In genomic region chr1:202624088-202624780, GRCh38 we compare ENCODE assay signal across 22 cellular contexts.
DNase-seq lines count a peak whose midpoint lies in the region; ATAC-seq, FAIRE-seq and TF ChIP-seq lines count a peak whose summit lies in the region.
"Had no signal": no experiment of that assay in that cellular context is flagged by ENCODE, and none has a peak within 500 bp of the region (broad histone marks: within the 10 kb centered on the region; RNA-seq: fewer than 3 reads in every experiment).

No MANE protein-coding gene starts in this region.

- peak overlapping the region; percentile 54 for H2AK5ac ChIP-seq in neuronal stem cell (ENCODE audit: low read depth, low read length)

- peaks cover 10% of the 10 kb centered on the region for H3F3A ChIP-seq in neural progenitor cell (ENCODE audit: low read depth)

- H4K8ac ChIP-seq in neuronal stem cell (ENCODE audit: low read depth, low read length): peak overlapping the region; percentile 90

- H3K27me3 ChIP-seq in HepG2 (ENCODE audit: control insufficient read depth in 1 of 2, insufficient read depth in 2 of 2, low read length in 2 of 2) (peaks cover 0 to 20% of the 10 kb centered on the region in 2 experiments; a peak in 3 of 5 replicates), right lobe of liver (no peaks in the 10 kb centered on the region), WERI-Rb-1 (ENCODE audit: insufficient read depth, low read depth, severe bottlenecking) (no peaks in the 10 kb centered on the region), neuronal stem cell (ENCODE audit: control insufficient read depth in 3 of 3, insufficient read depth in 3 of 3, low read depth in 1 of 3, low read length in 3 of 3) (peaks cover 0 to 12% (median 7%) of the 10 kb centered on the region in 3 experiments), sigmoid colon (no peaks in the 10 kb centered on the region), neural progenitor cell (no peaks in the 10 kb centered on the region)

- peak overlapping the region; percentile 33 for H2BK120ac ChIP-seq in neuronal stem cell (ENCODE audit: low read depth, low read length)

- peak overlapping the region; percentile 56 for H2BK15ac ChIP-seq in neuronal stem cell (ENCODE audit: low read length)

- CTCF ChIA-PET in HepG2 (lab: Yijun Ruan, JAX; ENCODE audit: low intra/inter-chr PET ratio, low total read pairs): no interaction called here

- peaks cover 11% of the 10 kb centered on the region for H3K4me1 Mint-ChIP-seq in neural progenitor cell

- no peak for TF ChIP-seq RAD21 in HepG2 (CRISPR knock-in tag; IDR thresholded peaks at IDR 0.05)

- no peaks in the 10 kb centered on the region for H3K9me3 ChIP-seq in HepG2 (ENCODE audit: low read length)
- no peaks in the 10 kb centered on the region for H3K9me3 ChIP-seq in right lobe of liver
- no peaks in the 10 kb centered on the region for H3K9me3 ChIP-seq in WERI-Rb-1 (ENCODE audit: severe bottlenecking)
- H3K9me3 ChIP-seq in neuronal stem cell (replicated peaks in 1 of 2; ENCODE audit: control insufficient read depth in 2 of 2, insufficient read depth in 1 of 2, low read depth in 1 of 2, low read length in 2 of 2): peaks cover 0 to 5% of the 10 kb centered on the region in 2 donors
- H3K9me3 ChIP-seq in sigmoid colon: no peaks in the 10 kb centered on the region
- H3K9me3 ChIP-seq in neural progenitor cell (ENCODE audit: low read depth): no peaks in the 10 kb centered on the region
- H3K9me3 ChIP-seq: SK-N-SH had no signal

- H3K36me3 ChIP-seq in HepG2 (replicated peaks in 1 of 2; ENCODE audit: control insufficient read depth in 1 of 2, insufficient read depth in 2 of 2, low read length in 2 of 2) (no peaks in the 10 kb centered on the region), right lobe of liver (no peaks in the 10 kb centered on the region), WERI-Rb-1 (no peaks in the 10 kb centered on the region), neuronal stem cell (replicated peaks in 1 of 2; ENCODE audit: control insufficient read depth in 2 of 2, insufficient read depth in 2 of 2, low read length in 2 of 2) (peaks cover 0 to 5% of the 10 kb centered on the region in 2 donors), sigmoid colon (no peaks in the 10 kb centered on the region), neural progenitor cell (no peaks in the 10 kb centered on the region)

- H2AFZ ChIP-seq in HepG2 (ENCODE audit: low read length) (no peak overlapping the region), neuronal stem cell (ENCODE audit: low read length) (no peak overlapping the region), neural progenitor cell (replicated peaks) (no peak overlapping the region)

- no peak overlapping the region for H3K4me2 ChIP-seq in HepG2 (ENCODE audit: low read depth, low read length)
- no peak overlapping the region for H3K4me2 ChIP-seq in neuronal stem cell (ENCODE audit: insufficient read depth, low read length, poor library complexity, severe bottlenecking)
- H3K4me2 ChIP-seq in neural progenitor cell: no peak overlapping the region

- no peaks in the 10 kb centered on the region for H3K9me3 Mint-ChIP-seq in neural progenitor cell
- H3K9me3 Mint-ChIP-seq: T-cell had no signal

- ATAC-seq in HepG2 (no peak), right lobe of liver (no peak), GM21390 (IDR thresholded peaks at IDR 0.05; ENCODE audit: unreplicated experiment) (no peak)
- ATAC-seq: T-cell had no signal

- no peak overlapping the region for H2BK5ac ChIP-seq in neuronal stem cell (ENCODE audit: low read length)

- no peaks in the 10 kb centered on the region for H3K36me3 Mint-ChIP-seq in neural progenitor cell
- H3K36me3 Mint-ChIP-seq: T-cell had no signal

- peak overlapping the region; percentile 58 for H3K4ac ChIP-seq in neuronal stem cell (ENCODE audit: low read length)

- H3K79me2 ChIP-seq in HepG2 (ENCODE audit: insufficient read depth, low read length): no peaks in the 10 kb centered on the region
- no peaks in the 10 kb centered on the region for H3K79me2 ChIP-seq in neural progenitor cell (ENCODE audit: low read depth)

- H3K4me3 ChIP-seq in HepG2 (replicated peaks in 1 of 3; ENCODE audit: insufficient read depth in 1 of 3, low read depth in 2 of 3, low read length in 3 of 3): no peak overlapping the region
- H3K4me3 ChIP-seq in right lobe of liver: no peak overlapping the region
- no peak overlapping the region for H3K4me3 ChIP-seq in WERI-Rb-1 (ENCODE audit: low read depth, low read length)
- peak overlapping the region in 1 of 2 donors; percentile 70 for H3K4me3 ChIP-seq in neuronal stem cell (ENCODE audit: low read length in 2 of 2)
- no peak overlapping the region for H3K4me3 ChIP-seq in sigmoid colon
- H3K4me3 ChIP-seq in neural progenitor cell: no peak overlapping the region

- peak overlapping the region; percentile 64 for H2BK12ac ChIP-seq in neuronal stem cell (ENCODE audit: low read length)

- no peak for DNase-seq in HepG2 (ENCODE audit: low spot score)
- DNase-seq in right lobe of liver: no peak
- DNase-seq in WERI-Rb-1: no peak
- DNase-seq in neuronal stem cell (ENCODE audit: low spot score): no peak
- no peak for DNase-seq in sigmoid colon
- no peak for DNase-seq in neural progenitor cell (ENCODE audit: low spot score)
- DNase-seq: DMS53; GF-D8; HCEC 1CT; KG1; NCI-H1092; NCI-H1436 treated with DMSO at 0.1 percent for 48 hours; NCI-H1930; NCI-H2227 treated with DMSO at 0.1 percent for 48 hours; NCI-H774; NK-92 treated with Interleukin-12 subunit alpha and Interleukin-12 subunit beta, amount 100 ng/mL, for 24 hours; SHP77 treated with DMSO at 0.1 percent for 48 hours; SK-N-SH; T-cell had no signal

- H3K4me1 ChIP-seq in HepG2 (ENCODE audit: insufficient read depth, low read length) (peaks cover 21% of the 10 kb centered on the region), right lobe of liver (no peaks in the 10 kb centered on the region), neuronal stem cell (ENCODE audit: control insufficient read depth in 2 of 2, insufficient read depth in 1 of 2, low read depth in 1 of 2, low read length in 2 of 2) (peaks cover 1 to 15% of the 10 kb centered on the region in 2 donors), sigmoid colon (peaks cover 0 to 27% (median 23%) of the 10 kb centered on the region in 4 donors), neural progenitor cell (peaks cover 12% of the 10 kb centered on the region)

- in situ Hi-C loops in HepG2 (cut with HindIII; ENCODE audit: extremely low pct_ligation_motif_present, low pct_unique_long_range_greater_than_20kb): no loop called here

- H3K23ac ChIP-seq in neuronal stem cell (ENCODE audit: low read depth, low read length, poor library complexity): peak overlapping the region; percentile 82

- intact Hi-C loops in HepG2 (cut with micrococcal nuclease; ENCODE audit: unreplicated experiment) (no loop called here), right lobe of liver (cut with DNase I) (no loop called here), sigmoid colon (cut with DNase I) (no loop called here)

- TF ChIP-seq CTCF in HepG2 (CRISPR knock-in tag; IDR thresholded peaks at IDR 0.05): no peak
- no peak for TF ChIP-seq CTCF in right lobe of liver (IDR thresholded peaks at IDR 0.05)
- TF ChIP-seq CTCF in WERI-Rb-1 (IDR thresholded peaks at IDR 0.05; ENCODE audit: low read depth, low read length): no peak
- TF ChIP-seq CTCF in sigmoid colon (IDR thresholded peaks at IDR 0.05): no peak
- no peak for TF ChIP-seq CTCF in neural progenitor cell (IDR thresholded peaks at IDR 0.05)

- peak overlapping the region; percentile 95 for H3K14ac ChIP-seq in neuronal stem cell (ENCODE audit: low read length)

- POLR2A ChIA-PET in HepG2 (lab: Yijun Ruan, JAX): no interaction called here

- H3K27me3 Mint-ChIP-seq in neural progenitor cell (ENCODE audit: insufficient read depth, low read depth): peaks cover 5% of the 10 kb centered on the region

- no peak overlapping the region for H3K9ac ChIP-seq in HepG2 (ENCODE audit: insufficient read depth, low read depth, low read length)
- peak overlapping the region; percentile 66 for H3K9ac ChIP-seq in neuronal stem cell (ENCODE audit: low read depth, low read length, poor library complexity)
- H3K9ac ChIP-seq in neural progenitor cell: no peak overlapping the region
- H3K9ac ChIP-seq: SK-N-SH had no signal

- no TSS peak for BruUV-seq in HepG2 (replicated peaks; lab: Mats Ljungman, UMichigan)

- peak overlapping the region; percentile 94 for H4K91ac ChIP-seq in neuronal stem cell (ENCODE audit: low read depth, low read length, poor library complexity)

- TF ChIP-seq POLR2A in HepG2 (IDR thresholded peaks at IDR 0.05; ENCODE audit: insufficient read depth in 1 of 2, low read depth in 2 of 2, low read length in 2 of 2) (no peak), right lobe of liver (IDR thresholded peaks at IDR 0.05) (no peak), sigmoid colon (IDR thresholded peaks at IDR 0.05) (no peak)

- WGBS in HepG2 (ENCODE audit: low lambda C conversion rate): 90% methylated on average over 7 of the region's 7 CpGs
- WGBS in right lobe of liver (ENCODE audit: insufficient coverage, low coverage, low lambda C conversion rate, missing lambda C conversion rate): 72% methylated on average over 7 of the region's 7 CpGs
- WGBS in neuronal stem cell (ENCODE audit: extremely low coverage in 2 of 2, insufficient read length in 2 of 2, insufficient replicate concordance in 1 of 2), 2 donors: 100% methylated on average over 3 to 5 of the region's 7 CpGs
- 92 to 94% methylated on average over 7 of the region's 7 CpGs for WGBS in sigmoid colon, 2 donors

- H3K27ac ChIP-seq in HepG2 (ENCODE audit: extremely low read length, insufficient read depth, low read length) (no peak overlapping the region), right lobe of liver (no peak overlapping the region), WERI-Rb-1 (peak overlapping the region; percentile 90), neuronal stem cell (replicated peaks; ENCODE audit: low read length) (no peak overlapping the region), sigmoid colon (no peak overlapping the region), neural progenitor cell (no peak overlapping the region)
- H3K27ac ChIP-seq: RWPE1 had no signal

- TF ChIP-seq EP300 in HepG2 (IDR thresholded peaks at IDR 0.05; ENCODE audit: low read depth in 2 of 2, low read length in 2 of 2): no peak
- TF ChIP-seq EP300 in HepG2 (CRISPR knock-in tag; IDR thresholded peaks at IDR 0.05; ENCODE audit: borderline replicate concordance): no peak
- no peak for TF ChIP-seq EP300 in sigmoid colon (IDR thresholded peaks at IDR 0.05)

- no peak overlapping the region for H3K27ac Mint-ChIP-seq in neural progenitor cell
- H3K27ac Mint-ChIP-seq: T-cell had no signal

- FAIRE-seq in HepG2 (lab: Jason Lieb, UNC): no peak
- FAIRE-seq: A204.1 had no signal

- H3K4me3 Mint-ChIP-seq in neural progenitor cell: no peak overlapping the region
- H3K4me3 Mint-ChIP-seq: T-cell had no signal

- peak overlapping the region; percentile 48 for H3K18ac ChIP-seq in neuronal stem cell (ENCODE audit: low read length)

- peaks cover 5% of the 10 kb centered on the region for H3K79me1 ChIP-seq in neuronal stem cell (ENCODE audit: low read depth, low read length)

- H4K20me1 ChIP-seq in HepG2 (ENCODE audit: insufficient read depth, low read length): no peaks in the 10 kb centered on the region
- no peaks in the 10 kb centered on the region for H4K20me1 ChIP-seq in neural progenitor cell (ENCODE audit: low read depth)
